1 cellular context compared by ENCODE assay signal in the genomic region with DNA sequence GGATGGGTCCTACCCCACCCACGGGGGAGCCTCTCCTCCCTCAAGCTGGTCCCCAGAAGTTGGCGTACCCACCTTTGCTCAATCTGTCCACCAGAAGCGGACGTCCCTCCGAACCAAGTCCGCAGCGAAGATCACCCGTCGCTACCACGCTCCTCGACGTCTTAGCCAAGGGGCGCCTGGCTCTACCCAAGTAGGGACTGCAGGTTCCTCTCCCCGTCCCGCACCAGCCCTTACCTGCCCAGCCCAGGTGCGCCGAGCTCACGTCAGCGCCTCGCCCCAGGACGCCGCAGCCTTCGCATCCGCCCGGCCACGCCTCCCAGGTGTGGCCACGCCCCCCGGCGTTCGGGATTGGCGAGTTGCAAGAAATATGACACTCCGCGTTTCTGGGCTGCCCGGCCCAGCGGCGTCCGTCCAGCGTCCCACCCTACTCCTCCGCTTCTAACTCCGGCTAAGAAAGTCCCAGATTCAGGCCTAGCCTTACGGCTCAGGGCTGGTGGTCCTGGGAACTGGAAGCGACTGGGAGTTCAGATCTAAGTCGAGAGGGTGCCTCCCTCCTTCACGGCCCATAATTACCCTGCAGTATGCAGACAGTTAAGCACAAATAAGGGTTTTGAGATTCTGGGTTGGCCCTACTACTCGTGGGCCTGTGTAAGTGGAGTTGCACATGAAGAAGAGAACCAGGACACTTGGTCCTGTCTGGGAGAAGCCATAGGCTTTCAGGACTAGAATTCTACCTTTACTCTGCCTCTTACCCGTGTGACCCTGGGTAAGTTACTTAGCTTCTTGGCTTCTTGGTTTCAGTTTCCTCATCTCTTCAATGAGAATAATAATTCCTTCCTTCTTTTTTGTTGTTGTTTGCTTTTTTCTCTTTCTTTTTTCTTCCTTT.
TF ChIP-seq lines count a peak whose summit lies in the region.

IRF6 (minus strand) TSS at position 268 of the 886 bp plus-strand sequence. CDS start 4,729 bp downstream, outside the sequence.

TF ChIP-seq in SK-N-SH treated with all-trans-retinoic acid at 6 μM for 48 hours, 23 proteins besides CTCF, POLR2A, EP300 and RAD21 (continued from another document):
- TF ChIP-seq PATZ1 (CRISPR knock-in tag; IDR thresholded peaks at IDR 0.05; ENCODE audit: borderline replicate concordance) (no peak), ZNF70 (CRISPR knock-in tag; IDR thresholded peaks at IDR 0.05) (no peak), ZFP30 (CRISPR knock-in tag; IDR thresholded peaks at IDR 0.05) (no peak), ESRRG (CRISPR knock-in tag; IDR thresholded peaks at IDR 0.05) (no peak), CSDC2 (CRISPR knock-in tag; IDR thresholded peaks at IDR 0.05) (no peak)
TF ChIP-seq in SK-N-SH treated with all-trans-retinoic acid at 6 μM for 48 hours: peak in this region for 0.
